ENCODE assay signal across 1 cellular context in the genomic region with DNA sequence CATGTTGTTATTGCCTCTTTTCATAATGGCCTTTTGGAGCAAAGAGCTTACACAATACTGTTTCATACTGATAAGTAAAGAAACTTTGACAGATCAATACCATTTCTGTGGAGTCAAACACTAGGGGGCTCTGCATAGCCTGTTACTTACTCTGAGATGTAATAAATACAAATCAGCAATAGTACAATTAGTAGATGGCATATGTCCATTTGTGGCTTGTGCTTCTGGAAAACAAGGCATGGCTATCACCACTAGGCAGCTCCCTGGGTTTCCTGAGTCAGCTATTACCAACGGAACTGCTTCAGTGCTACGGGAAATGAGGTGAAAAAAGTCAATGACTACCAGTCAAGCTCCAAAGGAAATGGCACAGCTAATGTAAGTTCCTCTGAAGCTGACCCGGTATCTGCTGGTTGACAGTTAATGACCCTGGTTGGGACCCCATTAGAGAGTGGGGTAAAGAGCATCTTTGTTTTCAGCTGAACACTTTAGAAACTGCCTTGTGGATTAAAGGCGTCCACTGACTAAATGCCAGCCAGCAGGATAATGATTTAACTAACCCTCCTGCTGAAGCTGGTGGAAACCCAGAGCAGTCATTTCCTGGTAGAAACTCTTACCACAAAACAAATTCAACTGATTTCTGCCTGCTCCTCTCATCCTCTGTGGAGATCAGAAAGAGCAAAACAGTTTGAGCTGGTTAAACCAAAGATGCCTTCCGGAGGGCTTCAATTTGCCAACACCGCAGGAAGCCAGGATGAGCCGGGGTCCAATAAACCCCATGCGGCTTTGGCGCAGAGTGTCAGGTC.
TF ChIP-seq lines count a peak whose summit lies in the region.

No MANE protein-coding gene starts in this region.

TF ChIP-seq in HepG2, 621 proteins besides CTCF, POLR2A, EP300 and RAD21 (continued from another document):
- TF ChIP-seq TCF7L2 (IDR thresholded peaks at IDR 0.05; ENCODE audit: low read depth, low read length) (no peak), SMC3 (IDR thresholded peaks at IDR 0.05; ENCODE audit: low read length) (peak; percentile 31), SOX6 (IDR thresholded peaks at IDR 0.05) (no peak), SOX6 (CRISPR knock-in tag; IDR thresholded peaks at IDR 0.05) (peak; percentile 41; the same call in 1 of the 2 replicates), PITX1 (CRISPR knock-in tag; IDR thresholded peaks at IDR 0.05) (0 out of 2 replicates have a peak, but pooled peaks have one; percentile 24), ONECUT2 (CRISPR knock-in tag; IDR thresholded peaks at IDR 0.05) (peak; percentile 91), THAP11 (CRISPR knock-in tag; IDR thresholded peaks at IDR 0.05) (peak; percentile 31; the same call in 1 of the 2 replicates), AHDC1 (CRISPR knock-in tag; IDR thresholded peaks at IDR 0.05; ENCODE audit: borderline replicate concordance) (no peak), GFI1 (CRISPR knock-in tag; IDR thresholded peaks at IDR 0.05; ENCODE audit: borderline replicate concordance) (0 out of 2 replicates have a peak, but pooled peaks have one; percentile 46), STAG1 (CRISPR knock-in tag; IDR thresholded peaks at IDR 0.05) (peak; percentile 65), ZSCAN9 (CRISPR knock-in tag; IDR thresholded peaks at IDR 0.05; ENCODE audit: borderline replicate concordance) (no peak), SOX13 (IDR thresholded peaks at IDR 0.05) (no peak), SOX13 (CRISPR knock-in tag; conservative IDR thresholded peaks at IDR 0.05 in 1 of 2, IDR thresholded peaks at IDR 0.05 in 1 of 2) (0 out of 4 replicates have a peak, but pooled peaks of 1 of the 2 experiments have one; percentile 14), CEBPG (CRISPR knock-in tag; IDR thresholded peaks at IDR 0.05) (peak; percentile 50), MAFF (IDR thresholded peaks at IDR 0.05; ENCODE audit: low read depth, low read length) (peak; percentile 76), SIN3B (IDR thresholded peaks at IDR 0.05; ENCODE audit: low read length) (no peak), MED1 (CRISPR knock-in tag; IDR thresholded peaks at IDR 0.05) (peak; percentile 42; the same call in 1 of the 2 replicates), MAFK (conservative IDR thresholded peaks at IDR 0.05 in 1 of 2, IDR thresholded peaks at IDR 0.05 in 1 of 2; ENCODE audit: low read length in 2 of 2) (peak; percentile 75 to 83), CEBPB (IDR thresholded peaks at IDR 0.05; ENCODE audit: borderline replicate concordance, low read depth, low read length) (peak; percentile 74; the same call in 1 of the 2 replicates), MIXL1 (CRISPR knock-in tag; IDR thresholded peaks at IDR 0.05) (0 out of 2 replicates have a peak, but pooled peaks have one; percentile 68), ARID5B (CRISPR knock-in tag; IDR thresholded peaks at IDR 0.05) (peak; percentile 43; the same call in 1 of the 2 replicates)
- TF ChIP-seq, protein P1, sequence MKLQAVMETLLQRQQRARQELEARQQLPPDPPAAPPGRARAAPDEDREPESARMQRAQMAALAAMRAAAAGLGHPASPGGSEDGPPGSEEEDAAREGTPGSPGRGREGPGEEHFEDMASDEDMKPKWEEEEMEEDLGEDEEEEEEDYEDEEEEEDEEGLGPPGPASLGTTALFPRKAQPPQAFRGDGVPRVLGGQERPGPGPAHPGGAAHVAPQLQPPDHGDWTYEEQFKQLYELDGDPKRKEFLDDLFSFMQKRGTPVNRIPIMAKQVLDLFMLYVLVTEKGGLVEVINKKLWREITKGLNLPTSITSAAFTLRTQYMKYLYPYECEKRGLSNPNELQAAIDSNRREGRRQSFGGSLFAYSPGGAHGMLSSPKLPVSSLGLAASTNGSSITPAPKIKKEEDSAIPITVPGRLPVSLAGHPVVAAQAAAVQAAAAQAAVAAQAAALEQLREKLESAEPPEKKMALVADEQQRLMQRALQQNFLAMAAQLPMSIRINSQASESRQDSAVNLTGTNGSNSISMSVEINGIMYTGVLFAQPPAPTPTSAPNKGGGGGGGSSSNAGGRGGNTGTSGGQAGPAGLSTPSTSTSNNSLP (IDR thresholded peaks at IDR 0.05; ENCODE audit: low read depth, low read length), result peak; percentile 59
- TF ChIP-seq, protein P2, sequence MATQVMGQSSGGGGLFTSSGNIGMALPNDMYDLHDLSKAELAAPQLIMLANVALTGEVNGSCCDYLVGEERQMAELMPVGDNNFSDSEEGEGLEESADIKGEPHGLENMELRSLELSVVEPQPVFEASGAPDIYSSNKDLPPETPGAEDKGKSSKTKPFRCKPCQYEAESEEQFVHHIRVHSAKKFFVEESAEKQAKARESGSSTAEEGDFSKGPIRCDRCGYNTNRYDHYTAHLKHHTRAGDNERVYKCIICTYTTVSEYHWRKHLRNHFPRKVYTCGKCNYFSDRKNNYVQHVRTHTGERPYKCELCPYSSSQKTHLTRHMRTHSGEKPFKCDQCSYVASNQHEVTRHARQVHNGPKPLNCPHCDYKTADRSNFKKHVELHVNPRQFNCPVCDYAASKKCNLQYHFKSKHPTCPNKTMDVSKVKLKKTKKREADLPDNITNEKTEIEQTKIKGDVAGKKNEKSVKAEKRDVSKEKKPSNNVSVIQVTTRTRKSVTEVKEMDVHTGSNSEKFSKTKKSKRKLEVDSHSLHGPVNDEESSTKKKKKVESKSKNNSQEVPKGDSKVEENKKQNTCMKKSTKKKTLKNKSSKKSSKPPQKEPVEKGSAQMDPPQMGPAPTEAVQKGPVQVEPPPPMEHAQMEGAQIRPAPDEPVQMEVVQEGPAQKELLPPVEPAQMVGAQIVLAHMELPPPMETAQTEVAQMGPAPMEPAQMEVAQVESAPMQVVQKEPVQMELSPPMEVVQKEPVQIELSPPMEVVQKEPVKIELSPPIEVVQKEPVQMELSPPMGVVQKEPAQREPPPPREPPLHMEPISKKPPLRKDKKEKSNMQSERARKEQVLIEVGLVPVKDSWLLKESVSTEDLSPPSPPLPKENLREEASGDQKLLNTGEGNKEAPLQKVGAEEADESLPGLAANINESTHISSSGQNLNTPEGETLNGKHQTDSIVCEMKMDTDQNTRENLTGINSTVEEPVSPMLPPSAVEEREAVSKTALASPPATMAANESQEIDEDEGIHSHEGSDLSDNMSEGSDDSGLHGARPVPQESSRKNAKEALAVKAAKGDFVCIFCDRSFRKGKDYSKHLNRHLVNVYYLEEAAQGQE (IDR thresholded peaks at IDR 0.05; ENCODE audit: borderline replicate concordance in 1 of 2, low read depth in 1 of 2, low read length in 2 of 2), result no peak
